ENCODE assay signal across 18 cellular contexts in genomic region chr14:63268746-63269145, GRCh38. TPM values are rescaled to one million over a fixed set of nuclear protein-coding genes. Genes with fewer than 3 reads are reported as not detected.
DNase-seq lines count a peak whose midpoint lies in the region; ATAC-seq lines count a peak whose summit lies in the region.
"Had no signal": no experiment of that assay in that cellular context is flagged by ENCODE, and none has a peak within 500 bp of the region (broad histone marks: within the 10 kb centered on the region; RNA-seq: fewer than 3 reads in every experiment).

No MANE protein-coding gene starts in this region.

- DNase-seq in NCI-H446 treated with DMSO at 0.1 percent for 48 hours (lab: John Stamatoyannopoulos, UW) (peak; percentile 15), cerebellar nuclear complex (lab: John Stamatoyannopoulos, UW) (peak; percentile 58 to 80), trophoblast cell (no peak), NCI-H345 treated with DMSO at 0.1 percent for 48 hours (lab: John Stamatoyannopoulos, UW; ENCODE audit: unreplicated experiment) (no peak), NCI-H2196 (lab: John Stamatoyannopoulos, UW; ENCODE audit: unreplicated experiment) (no peak)
- DNase-seq: Calu3; CD4-positive, alpha-beta memory T cell; COR-L47; DND-41; GDM1; GM23248; H7; HCEC 1CT had no signal

- no peak overlapping the region for H4K91ac ChIP-seq in trophoblast cell (ENCODE audit: low read depth, low read length)

- no peak overlapping the region for H3K27ac ChIP-seq in trophoblast cell (ENCODE audit: low read depth, low read length)
- H3K27ac ChIP-seq: GM23248 had no signal

- H3K27me3 ChIP-seq in trophoblast cell (ENCODE audit: insufficient read depth, low read length), result no peaks in the 10 kb centered on the region

- H3K4me1 ChIP-seq in trophoblast cell (ENCODE audit: control insufficient read depth in 1 of 2, insufficient read depth in 2 of 2, low read length in 2 of 2), result peaks cover 8 to 10% of the 10 kb centered on the region in 2 experiments

- no CpG with 5 or more reads among the region's 4 CpGs for WGBS in trophoblast cell (ENCODE audit: extremely low coverage, insufficient coverage, insufficient read length)

- H2AFZ ChIP-seq in trophoblast cell (ENCODE audit: insufficient read depth, low read length, poor library complexity), result no peak overlapping the region
- H2AFZ ChIP-seq: GM23248 had no signal

- no peak overlapping the region for H3K18ac ChIP-seq in trophoblast cell (ENCODE audit: low read length)

- no peak overlapping the region for H2AK5ac ChIP-seq in trophoblast cell (ENCODE audit: low read length)

- no peak for ATAC-seq in GM19324 (IDR thresholded peaks at IDR 0.05; ENCODE audit: low FRiP score, unreplicated experiment)
- no peak for ATAC-seq in HG02981 (IDR thresholded peaks at IDR 0.05; ENCODE audit: unreplicated experiment)
- ATAC-seq: GM12878 had no signal

- H3K36me3 ChIP-seq in trophoblast cell (ENCODE audit: control insufficient read depth in 1 of 2, insufficient read depth in 2 of 2, low read length in 2 of 2), result no peaks in the 10 kb centered on the region

- H3K4me3 ChIP-seq in trophoblast cell (ENCODE audit: low read depth, low read length), result no peak overlapping the region
- H3K4me3 ChIP-seq: GM12878, GM23248 had no signal

- no peak overlapping the region for H2BK5ac ChIP-seq in trophoblast cell (ENCODE audit: low read depth, low read length, poor library complexity)

- peaks cover 1% of the 10 kb centered on the region for H3K9me3 ChIP-seq in trophoblast cell (ENCODE audit: insufficient read depth, low read depth, low read length)

- H4K12ac ChIP-seq in trophoblast cell (ENCODE audit: low read depth, low read length), result no peak overlapping the region

- H3K4ac ChIP-seq in trophoblast cell (ENCODE audit: low read depth, low read length), result no peak overlapping the region

- H2BK120ac ChIP-seq in trophoblast cell (ENCODE audit: insufficient read depth, low read length, poor library complexity), result no peak overlapping the region

- H3K79me1 ChIP-seq in trophoblast cell (ENCODE audit: low read length), result peaks cover 4% of the 10 kb centered on the region

- no peak overlapping the region for H3K4me2 ChIP-seq in trophoblast cell (ENCODE audit: low read length)

- no peak overlapping the region for H3K23ac ChIP-seq in trophoblast cell (ENCODE audit: low read length)

- H2BK12ac ChIP-seq in trophoblast cell (ENCODE audit: low read length), result peak overlapping the region; percentile 73

- H3K14ac ChIP-seq in trophoblast cell (ENCODE audit: low read length), result no peak overlapping the region

- no peak overlapping the region for H3K9ac ChIP-seq in trophoblast cell (ENCODE audit: low read length)
- H3K9ac ChIP-seq: GM23248 had no signal

- no peak overlapping the region for H4K8ac ChIP-seq in trophoblast cell (ENCODE audit: low read depth, low read length)

- H3K79me2 ChIP-seq in trophoblast cell (ENCODE audit: control insufficient read depth, insufficient read depth, low read length, poor library complexity), result no peaks in the 10 kb centered on the region

RNA-seq across cellular contexts. Expression of gene GPHB5, which starts 50.0 kb away (rescaled TPM):
- polyA plus RNA-seq in trophoblast cell (2013), result not detected in 2 replicates
- polyA plus RNA-seq: BJ; CD4-positive, alpha-beta memory T cell; GM12878; GM23248; H1 had no signal

Comparison
In these comparisons a context has a peak if more than half of its experiments do, and no peak if none do; other contexts are left out.
1. DNase-seq: peak in NCI-H446 treated with DMSO at 0.1 percent for 48 hours (single experiment) and cerebellar nuclear complex (2 of 2); none in trophoblast cell (0 of 2), NCI-H345 treated with DMSO at 0.1 percent for 48 hours (single experiment) and NCI-H2196 (single experiment).